In the genomic region with DNA sequence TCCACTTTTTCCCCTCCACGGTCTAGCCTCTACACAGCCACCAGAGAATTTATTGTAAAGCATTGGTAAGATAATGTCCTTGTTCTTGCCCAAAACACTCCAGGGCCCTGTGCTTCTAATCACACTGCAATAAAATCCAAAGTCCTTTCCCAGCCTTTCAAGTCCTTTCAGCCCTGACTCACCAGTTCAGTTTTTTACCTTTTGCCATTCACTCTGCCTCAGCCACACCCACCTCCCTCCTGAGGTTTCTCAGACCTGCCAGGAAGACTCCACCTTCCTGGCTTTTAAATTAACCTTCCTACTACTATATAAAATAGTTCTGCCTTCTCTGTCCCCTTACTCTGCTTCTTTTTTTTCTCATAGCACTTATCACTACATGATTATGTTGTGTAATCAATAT, we compare ENCODE assay signal across 14 cellular contexts.
A peak's percentile ranks its signal among the peaks of the same experiment; 100 is the strongest.
DNase-seq lines count a peak whose midpoint lies in the region; ATAC-seq and TF ChIP-seq lines count a peak whose summit lies in the region.
"Had no signal": no experiment of that assay in that cellular context is flagged by ENCODE, and none has a peak within 500 bp of the region (broad histone marks: within the 10 kb centered on the region; RNA-seq: fewer than 3 reads in every experiment).

No MANE protein-coding gene starts in this region.

- H3K9me3 ChIP-seq in NT2/D1 (ENCODE audit: insufficient read depth, low read length) (no peaks in the 10 kb centered on the region), iPS-18c (ENCODE audit: control insufficient read depth, insufficient read depth, low read length) (no peaks in the 10 kb centered on the region), stomach (no peaks in the 10 kb centered on the region)
- H3K9me3 ChIP-seq: pancreas, SJSA1, thyroid gland had no signal

- no peak overlapping the region for H3K9ac ChIP-seq in NT2/D1 (ENCODE audit: insufficient read length, low read depth)

- no peak for ATAC-seq in Right ventricle myocardium inferior

- DNase-seq in NCI-H748 (lab: John Stamatoyannopoulos, UW; ENCODE audit: unreplicated experiment) = peak; percentile 52
- no peak for DNase-seq in NCI-H748 treated with DMSO at 0.1 percent for 48 hours (lab: John Stamatoyannopoulos, UW)
- DNase-seq in NT2/D1 (ENCODE audit: low read depth, low spot score) = peak; percentile 38
- peak; percentile 52 for DNase-seq in stomach
- no peak for DNase-seq in SHP77 (lab: John Stamatoyannopoulos, UW)
- DNase-seq in Right ventricle myocardium inferior (ENCODE audit: missing footprints) = no peak
- no peak for DNase-seq in stimulated activated CD4-positive, alpha-beta T cell treated with anti-CD3 and anti-CD28 coated beads, Interleukin-4, amount 100 ng/mL, for 1 hour
- DNase-seq: ACHN; CD8-positive, alpha-beta memory T cell; NCI-H82; thyroid gland had no signal

- TF ChIP-seq CTCF in stomach (IDR thresholded peaks at IDR 0.05) = no peak

- H3K4me3 ChIP-seq in NT2/D1 (ENCODE audit: insufficient read length, low read depth) (peak overlapping the region; percentile 12), iPS-18c (ENCODE audit: insufficient read depth, low read depth, low read length) (peak overlapping the region; percentile 26; the same call in 1 of the 2 replicates), stomach (no peak overlapping the region)
- H3K4me3 ChIP-seq: pancreas, SJSA1, thyroid gland had no signal

- WGBS in stomach, 5 donors = 24 to 63% (median 28%) methylated on average over 1 of the region's 1 CpG

- H3K4me1 ChIP-seq in NT2/D1 (ENCODE audit: insufficient read depth, insufficient read length) = peaks cover 3% of the 10 kb centered on the region
- H3K4me1 ChIP-seq in stomach = peaks cover 14 to 44% (median 26%) of the 10 kb centered on the region in 4 donors

- intact Hi-C loops in stomach (cut with DNase I; ENCODE audit: low total_unique reads) (no loop called here), Right ventricle myocardium inferior (cut with DNase I) (no loop called here)

- TF ChIP-seq POLR2A in stomach (IDR thresholded peaks at IDR 0.05) = no peak

- peaks cover 18% of the 10 kb centered on the region for H3K27me3 ChIP-seq in NT2/D1 (ENCODE audit: insufficient read depth, insufficient read length)
- H3K27me3 ChIP-seq in stomach = no peaks in the 10 kb centered on the region
- H3K27me3 ChIP-seq: pancreas, SJSA1, thyroid gland had no signal

- H3K36me3 ChIP-seq in NT2/D1 (ENCODE audit: insufficient read depth, insufficient read length, low read length) = no peaks in the 10 kb centered on the region
- no peaks in the 10 kb centered on the region for H3K36me3 ChIP-seq in stomach
- H3K36me3 ChIP-seq: pancreas, SJSA1, thyroid gland had no signal

- no peak for TF ChIP-seq EP300 in stomach (IDR thresholded peaks at IDR 0.05)

- peak overlapping the region in 4 of 5 donors; percentile 18 to 69 (median 50) for H3K27ac ChIP-seq in stomach
- H3K27ac ChIP-seq: SJSA1, thyroid gland had no signal

Comparison
In these comparisons a context has a peak if more than half of its experiments do, and no peak if none do; other contexts are left out.
1. DNase-seq: peak in NCI-H748 (single experiment), NT2/D1 (single experiment) and stomach (single experiment); none in NCI-H748 treated with DMSO at 0.1 percent for 48 hours (single experiment), SHP77 (0 of 2), Right ventricle myocardium inferior (single experiment) and stimulated activated CD4-positive, alpha-beta T cell treated with anti-CD3 and anti-CD28 coated beads, Interleukin-4, amount 100 ng/mL, for 1 hour (single experiment).
2. H3K4me3 ChIP-seq: peak in NT2/D1 (single experiment) and iPS-18c (single experiment); none in stomach (0 of 4).